In genomic region chr11:13465909-13466371, GRCh38 we compare ENCODE assay signal across 8 cellular contexts. TPM values are rescaled to one million over a fixed set of nuclear protein-coding genes. Genes with fewer than 3 reads are reported as not detected.
DNase-seq lines count a peak whose midpoint lies in the region; ATAC-seq and TF ChIP-seq lines count a peak whose summit lies in the region.

No MANE protein-coding gene starts in this region.

- H3K9me3 ChIP-seq in parathyroid adenoma (ENCODE audit: control insufficient read depth, low read length) = no peaks in the 10 kb centered on the region

- H3K27me3 ChIP-seq in dorsolateral prefrontal cortex (no peaks in the 10 kb centered on the region), parathyroid adenoma (ENCODE audit: control insufficient read depth, insufficient read depth, low read length) (no peaks in the 10 kb centered on the region)

- H3K27ac ChIP-seq in dorsolateral prefrontal cortex (no peak overlapping the region), parathyroid adenoma (no peak overlapping the region)

- DNase-seq in AG09309 (ENCODE audit: low read depth) = no peak
- DNase-seq in NCI-H774 (lab: John Stamatoyannopoulos, UW) = peak; percentile 30
- DNase-seq in dorsolateral prefrontal cortex = no peak
- DNase-seq in activated naive CD4-positive, alpha-beta T cell treated with Interleukin-2 at 50 U/mL for 16 hours = no peak

- peaks cover 6% of the 10 kb centered on the region for H3K79me2 ChIP-seq in parathyroid adenoma

- no peaks in the 10 kb centered on the region for H3K4me1 ChIP-seq in parathyroid adenoma

- no peak overlapping the region for H3K4me3 ChIP-seq in AG09309 (ENCODE audit: control insufficient read depth, low read depth, low read length)
- H3K4me3 ChIP-seq in dorsolateral prefrontal cortex = peak overlapping the region in 19 of 59 donors; percentile 13 to 44 (median 24)
- H3K4me3 ChIP-seq in parathyroid adenoma (ENCODE audit: low read depth, low read length) = no peak overlapping the region

- no peak overlapping the region for H3K4me2 ChIP-seq in parathyroid adenoma (ENCODE audit: low read length)

- no peak overlapping the region for H3K9ac ChIP-seq in parathyroid adenoma

- peak; percentile 53 for TF ChIP-seq CTCF in AG09309 (IDR thresholded peaks at IDR 0.05; ENCODE audit: control insufficient read depth, insufficient read depth, low read depth, low read length, missing control alignments)
- TF ChIP-seq CTCF in GM12873 (IDR thresholded peaks at IDR 0.05; ENCODE audit: insufficient read depth, low read depth, low read length, missing control alignments) = peak; percentile 57
- peak; percentile 37 to 82 (median 66) for TF ChIP-seq CTCF in dorsolateral prefrontal cortex (IDR thresholded peaks at IDR 0.05 in 54 of 56, conservative IDR thresholded peaks at IDR 0.05 in 2 of 56; ENCODE audit: low read depth in 1 of 56, partially characterized antibody in 56 of 56)
- TF ChIP-seq CTCF in parathyroid adenoma (IDR thresholded peaks at IDR 0.05) = peak; percentile 47

- no peak overlapping the region for H2AFZ ChIP-seq in parathyroid adenoma

- no peaks in the 10 kb centered on the region for H3K36me3 ChIP-seq in parathyroid adenoma (ENCODE audit: control insufficient read depth, insufficient read depth, low read length)

- ATAC-seq in HG03280 (IDR thresholded peaks at IDR 0.05; ENCODE audit: unreplicated experiment) (no peak), GM18858 (IDR thresholded peaks at IDR 0.05; ENCODE audit: unreplicated experiment) (no peak)

- intact Hi-C loops in dorsolateral prefrontal cortex (cut with DNase I) = loop anchor here in 1 of 2 donors (10.0 kb wide), 1 partner anchor 281 kb away; no protein-coding TSS in a partner anchor

RNA-seq across cellular contexts. Expression of gene BTBD10, which starts 2.9 kb away (rescaled TPM):
- 100 to 1,000 TPM in 68 of 120 experiments, 10 to 100 TPM in 52; 59.2 to 140 (median 103) TPM for total RNA-seq in dorsolateral prefrontal cortex

RNA-seq across cellular contexts. Expression of gene PTH, which starts 29.9 kb away (rescaled TPM):
- not detected for total RNA-seq in dorsolateral prefrontal cortex
